In genomic region chr12:57459055-57459749, GRCh38 we compare ENCODE assay signal across 8 cellular contexts. TPM values are rescaled to one million over a fixed set of nuclear protein-coding genes. Genes with fewer than 3 reads are reported as not detected.
DNase-seq lines count a peak whose midpoint lies in the region; ATAC-seq and TF ChIP-seq lines count a peak whose summit lies in the region.

No MANE protein-coding gene starts in this region.

- H3K9me3 ChIP-seq in CD4-positive, alpha-beta T cell (ENCODE audit: control insufficient read depth, low read length): no peaks in the 10 kb centered on the region
- no peaks in the 10 kb centered on the region for H3K9me3 ChIP-seq in lung (ENCODE audit: control insufficient read depth in 2 of 2, insufficient read depth in 1 of 2, low read length in 1 of 2)

- intact Hi-C loops in CD4-positive, alpha-beta T cell (cut with DNase I, micrococcal nuclease): loop anchor here (1.0 to 10.0 kb wide), 5 partner anchors 88 to 194 kb away; partner anchors contain the start of gene DCTN2 (in 1 of the 2)

- peak overlapping the region; percentile 58 for H3K27ac ChIP-seq in CD4-positive, alpha-beta T cell (ENCODE audit: low read depth, low read length)
- peak overlapping the region in 1 of 2 donors; percentile 68 for H3K27ac ChIP-seq in lung (ENCODE audit: low read depth in 1 of 2, low read length in 1 of 2)

- TF ChIP-seq CTCF in CD4-positive, alpha-beta T cell (IDR thresholded peaks at IDR 0.05): peak; percentile 95
- TF ChIP-seq CTCF in lung (IDR thresholded peaks at IDR 0.05; ENCODE audit: control extremely low read depth, extremely low read depth): peak; percentile 95

- H3K27me3 ChIP-seq in CD4-positive, alpha-beta T cell (ENCODE audit: control insufficient read depth, insufficient read depth, low read length): peaks cover 9% of the 10 kb centered on the region
- no peaks in the 10 kb centered on the region for H3K27me3 ChIP-seq in lung (ENCODE audit: control insufficient read depth, insufficient read depth)

- H3K4me3 ChIP-seq in lung: peak overlapping the region; percentile 65

- H3K4me3 Mint-ChIP-seq in CD4-positive, alpha-beta T cell: peak overlapping the region; percentile 98
- H3K4me3 Mint-ChIP-seq in activated CD4-positive, alpha-beta memory T cell treated with anti-CD3 and anti-CD28 coated beads, Interleukin-2, amount 10 ng/mL, durations not matched to agents 7 days and 5 days: peak overlapping the region; percentile 93

- peak overlapping the region; percentile 95 for H3K27ac Mint-ChIP-seq in CD4-positive, alpha-beta T cell
- peak overlapping the region; percentile 95 for H3K27ac Mint-ChIP-seq in activated CD4-positive, alpha-beta memory T cell treated with anti-CD3 and anti-CD28 coated beads, Interleukin-2, amount 10 ng/mL, durations not matched to agents 7 days and 5 days

- CTCF ChIA-PET in CD4-positive, alpha-beta T cell (lab: Charles Lee): interaction anchor here (0.6 to 2.0 kb wide), 25 partner anchors 9 to 282 kb away, joined by 3 to 28 read pairs (median 5); partner anchors contain the start of genes ARHGAP9, MARS1, OS9 and R3HDM2
- CTCF ChIA-PET in activated CD4-positive, alpha-beta memory T cell treated with anti-CD3 and anti-CD28 coated beads, Interleukin-2, amount 10 ng/mL, durations not matched to agents 7 days and 5 days (lab: Charles Lee): interaction anchor here (0.6 to 9.8 kb wide), 53 partner anchors 9 to 444 kb away, joined by 3 to 204 read pairs (median 4); partner anchors contain the start of genes ARHGAP9, ARHGEF25, B4GALNT1 and DCTN2

- peak; percentile 73 for ATAC-seq in CD4-positive, alpha-beta T cell (ENCODE audit: poor library complexity)
- ATAC-seq in GM19438 (IDR thresholded peaks at IDR 0.05; ENCODE audit: low read depth, unreplicated experiment): peak; percentile 55
- ATAC-seq in HG03575 (IDR thresholded peaks at IDR 0.05; ENCODE audit: extremely low read depth, insufficient number of reproducible peaks, low FRiP score, unreplicated experiment): peak; percentile 26
- peak; percentile 85 for ATAC-seq in lung (ENCODE audit: insufficient read depth, low FRiP score)

- no peaks in the 10 kb centered on the region for H3K9me3 Mint-ChIP-seq in CD4-positive, alpha-beta T cell
- no peaks in the 10 kb centered on the region for H3K9me3 Mint-ChIP-seq in activated CD4-positive, alpha-beta memory T cell treated with anti-CD3 and anti-CD28 coated beads, Interleukin-2, amount 10 ng/mL, durations not matched to agents 7 days and 5 days

- DNase-seq in CD4-positive, alpha-beta T cell: peak; percentile 84 to 92 (median 90)
- DNase-seq in NCI-H82 (lab: John Stamatoyannopoulos, UW) (peak; percentile 98), lung (ENCODE audit: low spot score) (peak; percentile 94)
- peak; percentile 93 for DNase-seq in activated CD4-positive, alpha-beta memory T cell treated with anti-CD3 and anti-CD28 coated beads, Interleukin-2, amount 10 ng/mL, durations not matched to agents 7 days and 5 days
- DNase-seq in effector CD4-positive, alpha-beta T cell: peak; percentile 88
- DNase-seq in stimulated activated CD4-positive, alpha-beta T cell treated with anti-CD3 and anti-CD28 coated beads, TNF-alpha, amount 100 ng/mL, for 24 hours (ENCODE audit: low read depth in 3 of 3): peak; percentile 86 to 96 (median 94)

- H3K4me1 Mint-ChIP-seq in CD4-positive, alpha-beta T cell (ENCODE audit: low read depth): peaks cover 50% of the 10 kb centered on the region
- peaks cover 62% of the 10 kb centered on the region for H3K4me1 Mint-ChIP-seq in activated CD4-positive, alpha-beta memory T cell treated with anti-CD3 and anti-CD28 coated beads, Interleukin-2, amount 10 ng/mL, durations not matched to agents 7 days and 5 days

- H3K27me3 Mint-ChIP-seq in CD4-positive, alpha-beta T cell: peaks cover 26% of the 10 kb centered on the region
- H3K27me3 Mint-ChIP-seq in activated CD4-positive, alpha-beta memory T cell treated with anti-CD3 and anti-CD28 coated beads, Interleukin-2, amount 10 ng/mL, durations not matched to agents 7 days and 5 days: peaks cover 23% of the 10 kb centered on the region

- POLR2A ChIA-PET in CD4-positive, alpha-beta T cell (lab: Charles Lee): interaction anchor here (0.9 to 6.5 kb wide), 13 partner anchors 11 to 282 kb away, joined by 3 to 93 read pairs (median 7); partner anchors contain the start of genes ARHGAP9, B4GALNT1, DDIT3 and INHBC
- POLR2A ChIA-PET in activated CD4-positive, alpha-beta memory T cell treated with anti-CD3 and anti-CD28 coated beads, Interleukin-2, amount 10 ng/mL, durations not matched to agents 7 days and 5 days (lab: Charles Lee): interaction anchor here (0.8 to 6.4 kb wide), 14 partner anchors 10 to 990 kb away, joined by 3 to 72 read pairs (median 4); partner anchors contain the start of genes ARHGAP9, DDIT3 and PIP4K2C

- no peaks in the 10 kb centered on the region for H3K36me3 ChIP-seq in lung (ENCODE audit: control insufficient read depth in 2 of 2, insufficient read depth in 2 of 2, low read length in 2 of 2)

- H3K36me3 Mint-ChIP-seq in CD4-positive, alpha-beta T cell (ENCODE audit: low read depth): peaks cover 8% of the 10 kb centered on the region
- no peaks in the 10 kb centered on the region for H3K36me3 Mint-ChIP-seq in activated CD4-positive, alpha-beta memory T cell treated with anti-CD3 and anti-CD28 coated beads, Interleukin-2, amount 10 ng/mL, durations not matched to agents 7 days and 5 days (ENCODE audit: low read depth)

- 0% methylated on average over 24 of the region's 24 CpGs for WGBS in lung, 2 donors

- peaks cover 0 to 4% of the 10 kb centered on the region in 2 donors for H3K4me1 ChIP-seq in lung (ENCODE audit: control insufficient read depth in 2 of 2, insufficient read depth in 2 of 2, low read length in 2 of 2)

RNA-seq across cellular contexts. Expression of gene GLI1, which starts 0.4 kb away (rescaled TPM):
- under 1 TPM; 0.31 to 0.85 TPM for total RNA-seq in CD4-positive, alpha-beta T cell
- under 1 TPM; 0.30 to 0.48 TPM for total RNA-seq in activated CD4-positive, alpha-beta memory T cell treated with anti-CD3 and anti-CD28 coated beads, Interleukin-2, amount 10 ng/mL, durations not matched to agents 7 days and 5 days
- total RNA-seq in lung: 1 to 10 TPM; 2.4 to 5.7 TPM
- 1 to 10 TPM in 1 of 2 donors, under 1 TPM in 1; 0.74 to 1.7 TPM for polyA plus RNA-seq in lung

RNA-seq across cellular contexts. Expression of gene INHBE, which starts 4.1 kb away (rescaled TPM):
- not detected for total RNA-seq in CD4-positive, alpha-beta T cell
- total RNA-seq in activated CD4-positive, alpha-beta memory T cell treated with anti-CD3 and anti-CD28 coated beads, Interleukin-2, amount 10 ng/mL, durations not matched to agents 7 days and 5 days: under 1 TPM in 1 of 2 experiments, not detected in 1; 0.08 TPM
- under 1 TPM in 1 of 2 donors, not detected in 1; 0.12 TPM for total RNA-seq in lung
- not detected for polyA plus RNA-seq in lung

RNA-seq across cellular contexts. Expression of gene ARHGAP9, which starts 20.5 kb away (rescaled TPM):
- 100 to 1,000 TPM; 354 to 370 TPM for total RNA-seq in CD4-positive, alpha-beta T cell
- 100 to 1,000 TPM; 171 to 188 TPM for total RNA-seq in activated CD4-positive, alpha-beta memory T cell treated with anti-CD3 and anti-CD28 coated beads, Interleukin-2, amount 10 ng/mL, durations not matched to agents 7 days and 5 days
- total RNA-seq in lung: 10 to 100 TPM; 14.7 to 40.0 TPM
- polyA plus RNA-seq in lung: 10 to 100 TPM; 26.2 to 62.1 TPM

RNA-seq across cellular contexts. Expression of gene INHBC, which starts 24.6 kb away (rescaled TPM):
- under 1 TPM; 0.20 to 0.33 TPM for total RNA-seq in CD4-positive, alpha-beta T cell
- total RNA-seq in activated CD4-positive, alpha-beta memory T cell treated with anti-CD3 and anti-CD28 coated beads, Interleukin-2, amount 10 ng/mL, durations not matched to agents 7 days and 5 days: not detected
- total RNA-seq in lung: not detected
- polyA plus RNA-seq in lung: under 1 TPM in 1 of 2 donors, not detected in 1; 0.02 TPM

RNA-seq across cellular contexts. Expression of gene R3HDM2, which starts 28.4 kb away (rescaled TPM):
- 100 to 1,000 TPM; 106 to 115 TPM for total RNA-seq in CD4-positive, alpha-beta T cell
- total RNA-seq in activated CD4-positive, alpha-beta memory T cell treated with anti-CD3 and anti-CD28 coated beads, Interleukin-2, amount 10 ng/mL, durations not matched to agents 7 days and 5 days: 10 to 100 TPM; 70.2 to 71.5 TPM
- 10 to 100 TPM; 41.9 to 60.7 TPM for total RNA-seq in lung
- 10 to 100 TPM; 18.1 to 19.4 TPM for polyA plus RNA-seq in lung

Comparison
In these comparisons a context has a peak if more than half of its experiments do, and no peak if none do; other contexts are left out.
1. ATAC-seq: peak in every context shown above with its lines; median percentile 85 in lung; 73 in CD4-positive, alpha-beta T cell; 55 in GM19438; 26 in HG03575.
2. RNA of gene ARHGAP9, which starts 20.5 kb away (total RNA-seq): 354 to 370 TPM in CD4-positive, alpha-beta T cell and 171 to 188 TPM in activated CD4-positive, alpha-beta memory T cell treated with anti-CD3 and anti-CD28 coated beads, Interleukin-2, amount 10 ng/mL, durations not matched to agents 7 days and 5 days; 14.7 to 40.0 TPM in lung; every median in the first group is over 4 times any median in the second.
3. Peak in every context shown above with its lines, with median percentiles within 50 percentile points of each other: DNase-seq.